In the genomic region with DNA sequence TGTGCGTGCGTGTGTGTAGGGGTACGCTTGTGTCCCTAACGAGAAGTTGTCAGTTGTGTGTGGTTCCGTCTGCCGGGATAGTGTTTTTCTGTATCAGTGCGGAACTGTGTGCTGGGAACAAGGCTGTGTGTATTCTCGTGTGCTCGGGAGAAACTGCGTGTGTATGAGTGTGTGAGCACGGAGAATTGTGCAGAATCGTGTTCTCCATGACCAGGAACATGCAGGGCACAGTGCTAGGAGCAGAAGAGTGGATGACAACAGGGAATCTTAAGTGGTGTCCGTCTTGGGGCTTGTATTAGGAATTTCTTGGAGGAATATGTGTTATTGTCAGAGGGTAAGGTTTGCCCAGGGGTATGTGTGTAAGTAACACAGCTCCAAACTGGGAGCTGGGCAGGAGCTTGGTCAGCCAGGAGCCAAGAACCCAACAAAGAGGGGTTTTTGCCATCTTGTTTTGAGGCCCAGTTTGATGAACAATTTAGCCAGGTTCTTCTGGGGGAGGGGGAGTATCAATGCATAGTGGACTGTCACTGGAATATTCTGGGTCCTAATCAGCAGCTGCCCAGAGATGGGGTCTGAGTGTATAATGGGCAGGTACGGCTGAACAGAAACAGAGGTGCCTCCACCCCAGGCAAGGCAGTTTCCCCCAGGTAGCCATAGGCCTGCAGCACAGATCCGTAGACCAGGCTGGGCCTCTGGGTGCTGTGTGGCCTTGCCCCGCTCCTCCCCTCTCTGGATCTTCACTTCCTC, we compare ENCODE assay signal across 10 cellular contexts. TPM values are rescaled to one million over a fixed set of nuclear protein-coding genes. Genes with fewer than 3 reads are reported as not detected.
DNase-seq lines count a peak whose midpoint lies in the region; ATAC-seq, FAIRE-seq and TF ChIP-seq lines count a peak whose summit lies in the region.
"Had no signal": no experiment of that assay in that cellular context is flagged by ENCODE, and none has a peak within 500 bp of the region (broad histone marks: within the 10 kb centered on the region; RNA-seq: fewer than 3 reads in every experiment).

No MANE protein-coding gene starts in this region.

- intact Hi-C loops in Calu3 (cut with micrococcal nuclease; ENCODE audit: unreplicated experiment) = no loop called here
- intact Hi-C loops in GM12878 (cut with micrococcal nuclease; ENCODE audit: unreplicated experiment) = loop anchor here (5.0 kb wide), 1 partner anchor 146 kb away; no protein-coding TSS in a partner anchor
- intact Hi-C loops in posterior vena cava (cut with DNase I) = no loop called here

- H3K79me2 ChIP-seq in GM12878 (ENCODE audit: control insufficient read depth, insufficient read depth, low read length) (no peaks in the 10 kb centered on the region; the same call in 1 of the 2 replicates), neural progenitor cell (ENCODE audit: low read depth) (no peaks in the 10 kb centered on the region)

- RAD21 ChIA-PET in GM12878 (lab: Charles Lee; ENCODE audit: unreplicated experiment) = no interaction called here

- no peak for TF ChIP-seq POLR2A in GM12878 (IDR thresholded peaks at IDR 0.05; ENCODE audit: low read depth, low read length)

- H4K20me1 ChIP-seq in GM12878 (ENCODE audit: control insufficient read depth, insufficient read depth) (no peaks in the 10 kb centered on the region), neural progenitor cell (ENCODE audit: low read depth) (peaks cover 61% of the 10 kb centered on the region)

- H3K4me1 ChIP-seq in GM12878 (ENCODE audit: control insufficient read depth, insufficient read depth, low read length) (peaks cover 29% of the 10 kb centered on the region), neural progenitor cell (peaks cover 27% of the 10 kb centered on the region)

- peak overlapping the region; percentile 75 for H3K4me3 ChIP-seq in HFF-Myc (replicated peaks; ENCODE audit: low read depth, low read length)
- peak overlapping the region; percentile 73; the same call in 1 of the 2 replicates for H3K4me3 ChIP-seq in GM12878
- H3K4me3 ChIP-seq in neural progenitor cell = peak overlapping the region; percentile 35

- H3K27ac Mint-ChIP-seq in Calu3 (ENCODE audit: unreplicated experiment) (peak overlapping the region; percentile 5), neural progenitor cell (no peak overlapping the region)

- no peak overlapping the region for H3K27ac ChIP-seq in GM12878 (ENCODE audit: control insufficient read depth, insufficient read depth)
- H3K27ac ChIP-seq in neural progenitor cell = no peak overlapping the region

- H3K9ac ChIP-seq in GM12878 (ENCODE audit: control insufficient read depth, insufficient read depth, low read length) (no peak overlapping the region), neural progenitor cell (no peak overlapping the region)

- ATAC-seq in GM12878 (no peak), GM19395 (IDR thresholded peaks at IDR 0.05; ENCODE audit: unreplicated experiment) (no peak)

- TF ChIP-seq CTCF in Calu3 (IDR thresholded peaks at IDR 0.05; ENCODE audit: unreplicated experiment) (no peak), HFF-Myc (IDR thresholded peaks at IDR 0.05; ENCODE audit: low read depth, low read length, missing control alignments) (no peak), GM12878 (IDR thresholded peaks at IDR 0.05 in 2 of 3, conservative IDR thresholded peaks at IDR 0.05 in 1 of 3; ENCODE audit: control insufficient read depth in 2 of 3, extremely low read depth in 1 of 3, insufficient read depth in 1 of 3, low read depth in 3 of 3, low read length in 3 of 3) (no peak), neural progenitor cell (IDR thresholded peaks at IDR 0.05) (no peak)

- peaks cover 58% of the 10 kb centered on the region for H3F3A ChIP-seq in neural progenitor cell (ENCODE audit: low read depth)

- peak overlapping the region; percentile 96 for H3K4me2 ChIP-seq in GM12878 (ENCODE audit: control insufficient read depth, insufficient read depth)
- peak overlapping the region; percentile 76 for H3K4me2 ChIP-seq in neural progenitor cell

- in situ Hi-C loops in GM12878 (cut with MboI) = no loop called here

- DNase-seq in Calu3 (no peak), HFF-Myc (ENCODE audit: extremely low read depth, low read depth) (no peak), GM12878 (ENCODE audit: low read depth, low spot score) (no peak), neural progenitor cell (ENCODE audit: low spot score) (peak; percentile 23), amniotic stem cell (lab: John Stamatoyannopoulos, UW) (no peak), kidney glomerular epithelial cell (lab: John Stamatoyannopoulos, UW) (no peak), posterior vena cava (ENCODE audit: low spot score) (no peak)
- DNase-seq: effector CD4-positive, alpha-beta T cell; NCI-H2029 had no signal

- CTCF ChIA-PET in Calu3 (lab: Charles Lee) = no interaction called here
- CTCF ChIA-PET in GM12878 (lab: Yijun Ruan, JAX) = no interaction called here

- 48% methylated on average over 16 of the region's 16 CpGs for WGBS in GM12878 (ENCODE audit: insufficient coverage, insufficient replicate concordance, low lambda C conversion rate, missing lambda C conversion rate)

- H2AFZ ChIP-seq in GM12878 (ENCODE audit: control insufficient read depth, low read depth, low read length) = no peak overlapping the region
- peak overlapping the region; percentile 64 for H2AFZ ChIP-seq in neural progenitor cell (replicated peaks)

- peaks cover 21 to 26% of the 10 kb centered on the region in 2 experiments for H3K27me3 ChIP-seq in GM12878 (replicated peaks in 1 of 2; ENCODE audit: control insufficient read depth in 2 of 2, insufficient read depth in 2 of 2, low read length in 1 of 2)
- H3K27me3 ChIP-seq in neural progenitor cell = peaks cover 100% of the 10 kb centered on the region

- no peak for FAIRE-seq in GM12878 (lab: Jason Lieb, UNC)

- H3K4me3 Mint-ChIP-seq in Calu3 (ENCODE audit: low read depth, unreplicated experiment) = peak overlapping the region; percentile 2
- peak overlapping the region; percentile 48 for H3K4me3 Mint-ChIP-seq in neural progenitor cell

- POLR2A ChIA-PET in GM12878 (lab: Charles Lee) = no interaction called here

- H3K4me1 Mint-ChIP-seq in Calu3 (ENCODE audit: low read depth, unreplicated experiment) (peaks cover 27% of the 10 kb centered on the region), neural progenitor cell (peaks cover 51% of the 10 kb centered on the region)

- BruUV-seq in Calu3 (replicated peaks; lab: Mats Ljungman, UMichigan) (no TSS peak), GM12878 (replicated peaks; lab: Mats Ljungman, UMichigan) (no TSS peak)

- H3K36me3 ChIP-seq in GM12878 (ENCODE audit: control insufficient read depth in 2 of 2, insufficient read depth in 2 of 2, low read length in 1 of 2) = no peaks in the 10 kb centered on the region
- no peaks in the 10 kb centered on the region for H3K36me3 ChIP-seq in neural progenitor cell

- H3K9me3 Mint-ChIP-seq in Calu3 (ENCODE audit: low read depth, unreplicated experiment) (no peaks in the 10 kb centered on the region), neural progenitor cell (peaks cover 2% of the 10 kb centered on the region)

- H3K36me3 Mint-ChIP-seq in Calu3 (ENCODE audit: insufficient read depth, unreplicated experiment) (peaks cover 56% of the 10 kb centered on the region), neural progenitor cell (peaks cover 3% of the 10 kb centered on the region)

- no peak for TF ChIP-seq EP300 in GM12878 (IDR thresholded peaks at IDR 0.05; ENCODE audit: borderline replicate concordance in 1 of 2, control insufficient read depth in 1 of 2, low read depth in 2 of 2, low read length in 2 of 2)

- SMC1A ChIA-PET in GM12878 (lab: Charles Lee; ENCODE audit: uncharacterized antibody, unreplicated experiment) = no interaction called here

- TF ChIP-seq RAD21 in GM12878 (IDR thresholded peaks at IDR 0.05; ENCODE audit: insufficient read depth, low read depth, low read length) = no peak

- no peaks in the 10 kb centered on the region; the same call in 1 of the 3 replicates for H3K9me3 ChIP-seq in GM12878 (replicated peaks; ENCODE audit: control insufficient read depth, insufficient read depth, low read length)
- H3K9me3 ChIP-seq in neural progenitor cell (ENCODE audit: low read depth) = no peaks in the 10 kb centered on the region

- no peaks in the 10 kb centered on the region for H3K27me3 Mint-ChIP-seq in Calu3 (ENCODE audit: unreplicated experiment)
- peaks cover 84% of the 10 kb centered on the region for H3K27me3 Mint-ChIP-seq in neural progenitor cell (ENCODE audit: insufficient read depth, low read depth)

RNA-seq across cellular contexts. Expression of a gene that starts 2.2 kb away (rescaled TPM):
- total RNA-seq in Calu3 (2022) (5.3 and 7.6 TPM in 2 replicates), GM12878 (2014; rRNA removed) (0.11 TPM in 1 of 2 replicates, not detected in the other), GM12878 (2014; rRNA removed; fragmentation: Illumina TruSeq; extraction: Trizol) (not detected in 2 replicates), GM12878 (2021) (0.26 TPM in 1 of 2 replicates, not detected in the other), neural progenitor cell (ENCODE audit: low replicate concordance) (not detected in 2 replicates), posterior vena cava (not detected)
- 0.29 TPM in 1 of 2 replicates, not detected in the other for total RNA-seq in GM12878 (2013; cell fraction: nucleolus; rRNA removed)
- polyA plus RNA-seq in GM12878 (2011; ENCODE audit: low read depth) = 0.91 TPM
- polyA plus RNA-seq in GM12878 (2011; rRNA removed) (0.06 and 0.08 TPM in 2 replicates), GM12878 (2014; fragmentation: Illumina TruSeq; extraction: Trizol) (not detected in 2 replicates), GM12878 (2014; fragmentation: Nextera tagmentation; extraction: Ambion mirVana) (not detected), GM12878 (2014; rRNA removed) (0.05 TPM in 1 of 2 replicates, not detected in the other), GM12878 (2016; fragmentation: Nextera tagmentation; extraction: Ambion mirVana) (not detected)
- polyA plus RNA-seq in GM12878 (2011; cell fraction: cytosol; rRNA removed) = 0.18 and 0.30 TPM in 2 replicates
- polyA plus RNA-seq in GM12878 (2011; cell fraction: nucleus; rRNA removed) = 1.6 and 1.7 TPM in 2 replicates
- 1.4 and 2.3 TPM in 2 replicates for polyA plus RNA-seq in GM12878 (2012)
- 0.15 TPM in 1 of 2 replicates, not detected in the other for polyA minus RNA-seq in GM12878 (2011; rRNA and poly(A)+ RNA removed)
- polyA minus RNA-seq in GM12878 (2011; cell fraction: cytosol; rRNA and poly(A)+ RNA removed) = 1.7 TPM in 1 of 2 replicates, not detected in the other
- polyA minus RNA-seq in GM12878 (2011; cell fraction: nucleus; rRNA and poly(A)+ RNA removed) = not detected in 2 replicates

RNA-seq across cellular contexts. Expression of a gene that starts 27.5 kb away (rescaled TPM):
- total RNA-seq in Calu3 (2022) = 230 and 252 TPM in 2 replicates
- 212 and 216 TPM in 2 replicates for total RNA-seq in GM12878 (2013; cell fraction: nucleolus; rRNA removed)
- 129 and 135 TPM in 2 replicates for total RNA-seq in GM12878 (2014; rRNA removed)
- total RNA-seq in GM12878 (2014; rRNA removed; fragmentation: Illumina TruSeq; extraction: Trizol) = 156 and 159 TPM in 2 replicates
- 149 and 172 TPM in 2 replicates for total RNA-seq in GM12878 (2021)
- polyA plus RNA-seq in GM12878 (2011; ENCODE audit: low read depth) = 156 TPM
- polyA plus RNA-seq in GM12878 (2011; rRNA removed) = 331 and 404 TPM in 2 replicates
- 181 and 197 TPM in 2 replicates for polyA plus RNA-seq in GM12878 (2011; cell fraction: cytosol; rRNA removed)
- polyA plus RNA-seq in GM12878 (2011; cell fraction: nucleus; rRNA removed) = 100 and 118 TPM in 2 replicates
- 172 and 177 TPM in 2 replicates for polyA plus RNA-seq in GM12878 (2012)
- 166 and 192 TPM in 2 replicates for polyA plus RNA-seq in GM12878 (2014; fragmentation: Illumina TruSeq; extraction: Trizol)
- 100 to 1,000 TPM; 114 to 124 TPM for polyA plus RNA-seq in GM12878 (2014; fragmentation: Nextera tagmentation; extraction: Ambion mirVana)
- polyA plus RNA-seq in GM12878 (2014; rRNA removed) = 136 and 148 TPM in 2 replicates
- polyA plus RNA-seq in GM12878 (2016; fragmentation: Nextera tagmentation; extraction: Ambion mirVana) = 100 to 1,000 TPM; 290 to 320 TPM
- polyA minus RNA-seq in GM12878 (2011; rRNA and poly(A)+ RNA removed) = 154 and 211 TPM in 2 replicates
- 45.7 and 54.7 TPM in 2 replicates for polyA minus RNA-seq in GM12878 (2011; cell fraction: cytosol; rRNA and poly(A)+ RNA removed)
- polyA minus RNA-seq in GM12878 (2011; cell fraction: nucleus; rRNA and poly(A)+ RNA removed) = 43.0 and 54.1 TPM in 2 replicates
- total RNA-seq in neural progenitor cell (ENCODE audit: low replicate concordance) = 77.3 and 99.3 TPM in 2 replicates
- total RNA-seq in posterior vena cava = 10 to 100 TPM; 68.6 to 98.4 TPM
